8 cellular contexts compared by ENCODE assay signal in the genomic region with DNA sequence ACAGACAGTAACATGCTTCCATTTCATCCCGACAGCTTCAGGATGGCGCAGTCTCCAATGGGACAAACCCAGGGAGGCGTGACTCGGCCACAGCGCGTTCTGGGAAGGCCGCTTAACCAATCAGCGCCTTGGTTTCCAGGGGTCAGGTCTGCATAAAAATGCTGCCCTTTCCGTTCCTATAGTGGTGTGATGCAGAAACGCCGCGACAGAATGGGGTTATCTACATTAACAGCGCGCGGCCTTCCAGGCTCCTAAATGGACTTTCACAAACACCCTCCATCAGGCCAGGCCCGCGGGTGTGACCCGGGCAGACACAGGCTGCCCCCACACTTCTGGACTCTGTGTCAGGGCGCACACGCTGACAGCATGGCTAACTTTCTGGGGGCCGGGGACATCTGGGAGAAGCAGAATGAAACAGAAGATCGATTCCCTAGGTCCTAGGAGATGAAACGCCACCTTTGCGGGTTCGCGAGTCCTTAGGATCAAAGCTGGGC. TPM values are rescaled to one million over a fixed set of nuclear protein-coding genes. Genes with fewer than 3 reads are reported as not detected.
A peak's percentile ranks its signal among the peaks of the same experiment; 100 is the strongest.
DNase-seq lines count a peak whose midpoint lies in the region; ATAC-seq and TF ChIP-seq lines count a peak whose summit lies in the region.

No MANE protein-coding gene starts in this region.

- H3K27ac ChIP-seq in C4-2B (peak overlapping the region; percentile 69), heart left ventricle (peak overlapping the region in 11 of 12 donors; percentile 65 to 89 (median 81))

- peak overlapping the region; percentile 50 to 87 (median 76) for H3K4me3 ChIP-seq in heart left ventricle

- intact Hi-C loops in heart left ventricle (cut with DNase I), result loop anchor here in 4 of 10 donors (2.0 to 10.0 kb wide), 4 partner anchors 38 to 80 kb away; partner anchors contain the start of gene ADAT1 (in 2 of the 4)

- H3K27me3 ChIP-seq in heart left ventricle, result no peaks in the 10 kb centered on the region

- peak; percentile 54 for DNase-seq in NCI-H526 treated with DMSO at 0.1 percent for 48 hours (lab: John Stamatoyannopoulos, UW)
- DNase-seq in amygdala (lab: John Stamatoyannopoulos, UW), result peak in 55 of 56 donors; percentile 22 to 90 (median 72)
- peak; percentile 86 to 91 (median 88) for DNase-seq in heart left ventricle
- DNase-seq in omental fat pad (ENCODE audit: low spot score), result peak; percentile 64

- H3K4me1 ChIP-seq in heart left ventricle, result peaks cover 0 to 41% (median 17%) of the 10 kb centered on the region in 12 donors

- no peaks in the 10 kb centered on the region for H3K9me3 ChIP-seq in heart left ventricle

- no peak for TF ChIP-seq POLR2A in heart left ventricle (IDR thresholded peaks at IDR 0.05)

- peak; percentile 29 for ATAC-seq in GM18909 (IDR thresholded peaks at IDR 0.05; ENCODE audit: poor library complexity, unreplicated experiment)
- peak; percentile 28 for ATAC-seq in HG03432 (IDR thresholded peaks at IDR 0.05; ENCODE audit: unreplicated experiment)
- ATAC-seq in heart left ventricle, result peak; percentile 80 to 89 (median 84)
- peak; percentile 83 for ATAC-seq in omental fat pad (ENCODE audit: low FRiP score)
- no peak for ATAC-seq in GM18861 (IDR thresholded peaks at IDR 0.05; ENCODE audit: unreplicated experiment)

- 1 to 2% (median 1%) methylated on average over 23 to 26 of the region's 26 CpGs for WGBS in heart left ventricle, 4 donors

- H3K36me3 ChIP-seq in heart left ventricle, result no peaks in the 10 kb centered on the region

- no peak for TF ChIP-seq CTCF in C4-2B (conservative IDR thresholded peaks at IDR 0.05)
- no peak for TF ChIP-seq CTCF in heart left ventricle (IDR thresholded peaks at IDR 0.05)
- no peak for TF ChIP-seq CTCF in omental fat pad (IDR thresholded peaks at IDR 0.05)

RNA-seq across cellular contexts. Expression of gene TMEM231, which starts 0.8 kb away (rescaled TPM):
- total RNA-seq in heart left ventricle (1 to 10 TPM; 4.4 to 9.1 (median 7.1) TPM), omental fat pad (1 to 10 TPM; 3.9 to 9.2 (median 7.0) TPM)
- 1 to 10 TPM; 1.7 to 8.0 TPM for polyA plus RNA-seq in heart left ventricle

RNA-seq across cellular contexts. Expression of gene GABARAPL2, which starts 10.9 kb away (rescaled TPM):
- total RNA-seq in heart left ventricle (100 to 1,000 TPM; 145 to 256 (median 210) TPM), omental fat pad (100 to 1,000 TPM in 1 of 4 donors, 10 to 100 TPM in 3; 76.9 to 119 (median 89.2) TPM)
- polyA plus RNA-seq in heart left ventricle, result 100 to 1,000 TPM; 141 to 235 TPM

RNA-seq across cellular contexts. Expression of gene CHST5, which starts 19.4 kb away (rescaled TPM):
- total RNA-seq in heart left ventricle (under 1 TPM in 6 of 9 donors, not detected in 3; 0.15 to 0.96 (median 0.44) TPM), omental fat pad (under 1 TPM in 1 of 4 donors, not detected in 3; 0.09 TPM)
- under 1 TPM; 0.18 to 0.61 TPM for polyA plus RNA-seq in heart left ventricle
